In genomic region chr13:114311387-114311786, GRCh38 we compare ENCODE assay signal across 16 cellular contexts.
"Had no signal": no experiment of that assay in that cellular context is flagged by ENCODE, and none has a peak within 500 bp of the region (broad histone marks: within the 10 kb centered on the region; RNA-seq: fewer than 3 reads in every experiment).

No MANE protein-coding gene starts in this region.

- H3K27ac ChIP-seq: coronary artery, esophagus muscularis mucosa, neutrophil, tibial artery, uterus had no signal

- H3K4me3 ChIP-seq: coronary artery, esophagus muscularis mucosa, tibial artery, uterus had no signal

- H3K27ac Mint-ChIP-seq: activated CD4-positive, alpha-beta T cell treated with anti-CD3 and anti-CD28 coated beads, Interleukin-2, amount 10 ng/mL, durations not matched to agents 7 days and 5 days; activated naive CD8-positive, alpha-beta T cell treated with anti-CD3 and anti-CD28 coated beads, Interleukin-2, amount 10 ng/mL, durations not matched to agents 7 days and 5 days; memory B cell; stimulated activated effector memory CD8-positive, alpha-beta T cell treated with anti-CD3 and anti-CD28 coated beads, Interleukin-12 subunit alpha, Interleukin-12 subunit beta, amount 100 ng/mL, for 72 hours had no signal

- DNase-seq: activated CD4-positive, alpha-beta T cell treated with anti-CD3 and anti-CD28 coated beads, Interleukin-2, amount 10 ng/mL, durations not matched to agents 7 days and 5 days; activated CD4-positive, CD25-positive, alpha-beta regulatory T cell; activated CD8-positive, alpha-beta memory T cell treated with anti-CD3 and anti-CD28 coated beads, Interleukin-2, amount 50 U/mL, for 48 hours; activated naive CD8-positive, alpha-beta T cell treated with anti-CD3 and anti-CD28 coated beads, Interleukin-2, amount 10 ng/mL, durations not matched to agents 7 days and 5 days; central memory CD4-positive, alpha-beta T cell; effector CD4-positive, alpha-beta T cell; left ventricle myocardium superior; naive thymus-derived CD8-positive, alpha-beta T cell; tibial artery; uterus had no signal

- H3K4me3 Mint-ChIP-seq: activated CD4-positive, alpha-beta T cell treated with anti-CD3 and anti-CD28 coated beads, Interleukin-2, amount 10 ng/mL, durations not matched to agents 7 days and 5 days; activated naive CD8-positive, alpha-beta T cell treated with anti-CD3 and anti-CD28 coated beads, Interleukin-2, amount 10 ng/mL, durations not matched to agents 7 days and 5 days; memory B cell; naive thymus-derived CD8-positive, alpha-beta T cell; stimulated activated effector memory CD8-positive, alpha-beta T cell treated with anti-CD3 and anti-CD28 coated beads, Interleukin-12 subunit alpha, Interleukin-12 subunit beta, amount 100 ng/mL, for 72 hours had no signal

- H3K9me3 Mint-ChIP-seq: activated CD4-positive, alpha-beta T cell treated with anti-CD3 and anti-CD28 coated beads, Interleukin-2, amount 10 ng/mL, durations not matched to agents 7 days and 5 days; activated naive CD8-positive, alpha-beta T cell treated with anti-CD3 and anti-CD28 coated beads, Interleukin-2, amount 10 ng/mL, durations not matched to agents 7 days and 5 days; brain; memory B cell; naive thymus-derived CD8-positive, alpha-beta T cell; stimulated activated effector memory CD8-positive, alpha-beta T cell treated with anti-CD3 and anti-CD28 coated beads, Interleukin-12 subunit alpha, Interleukin-12 subunit beta, amount 100 ng/mL, for 72 hours had no signal

- ATAC-seq: left ventricle myocardium superior; naive thymus-derived CD8-positive, alpha-beta T cell; stimulated activated effector memory CD8-positive, alpha-beta T cell treated with anti-CD3 and anti-CD28 coated beads, Interleukin-12 subunit alpha, Interleukin-12 subunit beta, amount 100 ng/mL, for 72 hours had no signal

- H3K27me3 ChIP-seq: esophagus muscularis mucosa, neutrophil, tibial artery, uterus had no signal

- H3K9me3 ChIP-seq: esophagus muscularis mucosa, neutrophil, tibial artery, uterus had no signal

- H3K27me3 Mint-ChIP-seq: activated CD4-positive, alpha-beta T cell treated with anti-CD3 and anti-CD28 coated beads, Interleukin-2, amount 10 ng/mL, durations not matched to agents 7 days and 5 days; memory B cell; naive thymus-derived CD8-positive, alpha-beta T cell had no signal

- H3K36me3 ChIP-seq: uterus had no signal
